Comparison of ENCODE assay signal across 9 cellular contexts in genomic region chr19:53096982-53097381, GRCh38. TPM values are rescaled to one million over a fixed set of nuclear protein-coding genes. Genes with fewer than 3 reads are reported as not detected.
"Had no signal": no experiment of that assay in that cellular context is flagged by ENCODE, and none has a peak within 500 bp of the region (broad histone marks: within the 10 kb centered on the region; RNA-seq: fewer than 3 reads in every experiment).

No MANE protein-coding gene starts in this region.

RNA-seq across cellular contexts. Expression of gene ZNF415, which starts 35.7 kb away (rescaled TPM):
- total RNA-seq: NCI-H460 had no signal

RNA-seq across cellular contexts. Expression of gene ERVV-2, which starts 52.4 kb away (rescaled TPM):
- total RNA-seq: activated CD4-positive, alpha-beta memory T cell treated with anti-CD3 and anti-CD28 coated beads for 36 hours; activated CD4-positive, alpha-beta T cell treated with anti-CD3 and anti-CD28 coated beads, Interleukin-2, amount 10 ng/mL, durations not matched to agents 7 days and 5 days; activated CD8-positive, alpha-beta memory T cell treated with anti-CD3 and anti-CD28 coated beads for 36 hours; activated T-helper 2 cell treated with anti-CD3 and anti-CD28 coated beads, Interferon-gamma antibody, Interleukin-2, Interleukin-4, amounts not matched to agents 10 μg/mL and 5 μg/mL and 100 μg/mL, durations not matched to agents 14 hours and 24 hours and 36 hours; ascending aorta; body of pancreas; cardiac septum; NCI-H460; T-cell had no signal
